Comparison of ENCODE assay signal across 1 cellular context in the genomic region with DNA sequence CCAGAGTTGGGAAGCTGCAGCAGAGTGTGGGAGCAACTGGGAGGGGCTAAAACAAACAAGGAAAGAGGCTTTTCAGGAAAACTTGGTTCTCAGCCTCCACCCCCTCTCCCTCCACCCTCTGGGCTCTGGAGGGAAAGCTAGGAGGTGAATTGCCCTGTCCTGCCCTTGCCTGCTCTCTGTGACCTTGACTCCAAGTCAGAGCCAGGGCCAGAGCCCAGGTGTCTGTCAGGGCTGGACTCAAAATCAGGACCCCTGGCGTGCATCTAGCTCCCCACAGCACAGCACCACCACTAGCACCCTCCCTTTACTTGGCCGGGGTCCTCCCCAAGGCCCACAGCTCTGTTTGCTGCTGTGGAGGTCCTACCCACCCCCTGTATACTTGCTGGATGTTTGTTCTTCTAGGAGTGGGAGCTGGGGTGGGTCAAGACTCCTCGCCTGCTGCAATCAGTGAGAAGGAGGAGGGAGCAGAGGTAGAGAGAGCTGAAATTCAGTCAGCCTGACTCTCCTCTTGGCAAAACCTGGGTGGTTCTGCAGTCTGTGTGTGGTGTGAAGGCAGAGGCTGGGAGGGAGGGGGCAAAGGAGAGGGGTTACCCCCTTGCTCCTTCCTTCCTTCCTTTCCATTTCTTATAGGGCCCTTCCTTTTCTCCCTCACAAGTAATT.
TF ChIP-seq lines count a peak whose summit lies in the region.

No MANE protein-coding gene starts in this region.

TF ChIP-seq in HepG2, 621 proteins besides CTCF, POLR2A, EP300 and RAD21 (continued from another document and continues in another):
- TF ChIP-seq PATZ1 (CRISPR knock-in tag; IDR thresholded peaks at IDR 0.05) (peak; percentile 66), RBFOX2 (IDR thresholded peaks at IDR 0.05; ENCODE audit: low read depth, low read length) (no peak), SALL1 (CRISPR knock-in tag; IDR thresholded peaks at IDR 0.05) (0 out of 2 replicates have a peak, but pooled peaks have one; percentile 36), BCL6 (CRISPR knock-in tag; IDR thresholded peaks at IDR 0.05) (peak; percentile 98), ZBTB7B (CRISPR knock-in tag; IDR thresholded peaks at IDR 0.05) (0 out of 2 replicates have a peak, but pooled peaks have one; percentile 19), ELK4 (CRISPR knock-in tag; IDR thresholded peaks at IDR 0.05; ENCODE audit: borderline replicate concordance) (no peak), ATF6 (CRISPR knock-in tag; conservative IDR thresholded peaks at IDR 0.05) (no peak), PTBP1 (IDR thresholded peaks at IDR 0.05; ENCODE audit: low read depth, low read length, poor library complexity, severe bottlenecking) (no peak), FOSL2 (CRISPR knock-in tag; IDR thresholded peaks at IDR 0.05) (peak; percentile 53; the same call in 1 of the 2 replicates), MIXL1 (CRISPR knock-in tag; IDR thresholded peaks at IDR 0.05) (no peak), ZNF670 (CRISPR knock-in tag; IDR thresholded peaks at IDR 0.05; ENCODE audit: borderline replicate concordance) (no peak), SAFB2 (CRISPR knock-in tag; IDR thresholded peaks at IDR 0.05; ENCODE audit: borderline replicate concordance, low read depth) (no peak), U2AF2 (IDR thresholded peaks at IDR 0.05; ENCODE audit: low read depth, low read length) (no peak), ZFX (CRISPR knock-in tag; IDR thresholded peaks at IDR 0.05; ENCODE audit: low read depth) (no peak), SOX5 (CRISPR knock-in tag; IDR thresholded peaks at IDR 0.05; ENCODE audit: borderline replicate concordance) (peak; percentile 8; the same call in 1 of the 2 replicates), ZNF580 (CRISPR knock-in tag; IDR thresholded peaks at IDR 0.05; ENCODE audit: borderline replicate concordance, low read depth) (0 out of 2 replicates have a peak, but pooled peaks have one; percentile 37), PPARG (CRISPR knock-in tag; conservative IDR thresholded peaks at IDR 0.05) (peak; percentile 46; the same call in 1 of the 2 replicates), ZNF350 (CRISPR knock-in tag; IDR thresholded peaks at IDR 0.05; ENCODE audit: borderline replicate concordance, low read depth) (peak; percentile 22; the same call in 1 of the 2 replicates), ZNF615 (CRISPR knock-in tag; IDR thresholded peaks at IDR 0.05; ENCODE audit: borderline replicate concordance) (no peak), GLMP (CRISPR knock-in tag; IDR thresholded peaks at IDR 0.05; ENCODE audit: borderline replicate concordance) (no peak), CCAR2 (optimal IDR thresholded peaks at IDR 0.05; ENCODE audit: low read depth, low read length) (no peak), BATF2 (CRISPR knock-in tag; IDR thresholded peaks at IDR 0.05) (peak; percentile 29; the same call in 1 of the 2 replicates), ZNF30 (CRISPR knock-in tag; IDR thresholded peaks at IDR 0.05) (no peak), NR2F2 (IDR thresholded peaks at IDR 0.05; ENCODE audit: borderline replicate concordance, low read depth) (no peak), ZBTB26 (CRISPR knock-in tag; IDR thresholded peaks at IDR 0.05; ENCODE audit: borderline replicate concordance) (peak; percentile 67), ZSCAN21 (CRISPR knock-in tag; IDR thresholded peaks at IDR 0.05; ENCODE audit: borderline replicate concordance) (no peak), HNRNPK (IDR thresholded peaks at IDR 0.05; ENCODE audit: low read depth, low read length, poor library complexity, severe bottlenecking) (no peak), NFE2 (CRISPR knock-in tag; IDR thresholded peaks at IDR 0.05) (no peak), ZNF331 (CRISPR knock-in tag; IDR thresholded peaks at IDR 0.05) (0 out of 2 replicates have a peak, but pooled peaks have one; percentile 36), KLF16 (CRISPR knock-in tag; IDR thresholded peaks at IDR 0.05) (0 out of 4 replicates have a peak, but pooled peaks of 1 of the 2 experiments have one; percentile 36)
- TF ChIP-seq, protein P1, sequence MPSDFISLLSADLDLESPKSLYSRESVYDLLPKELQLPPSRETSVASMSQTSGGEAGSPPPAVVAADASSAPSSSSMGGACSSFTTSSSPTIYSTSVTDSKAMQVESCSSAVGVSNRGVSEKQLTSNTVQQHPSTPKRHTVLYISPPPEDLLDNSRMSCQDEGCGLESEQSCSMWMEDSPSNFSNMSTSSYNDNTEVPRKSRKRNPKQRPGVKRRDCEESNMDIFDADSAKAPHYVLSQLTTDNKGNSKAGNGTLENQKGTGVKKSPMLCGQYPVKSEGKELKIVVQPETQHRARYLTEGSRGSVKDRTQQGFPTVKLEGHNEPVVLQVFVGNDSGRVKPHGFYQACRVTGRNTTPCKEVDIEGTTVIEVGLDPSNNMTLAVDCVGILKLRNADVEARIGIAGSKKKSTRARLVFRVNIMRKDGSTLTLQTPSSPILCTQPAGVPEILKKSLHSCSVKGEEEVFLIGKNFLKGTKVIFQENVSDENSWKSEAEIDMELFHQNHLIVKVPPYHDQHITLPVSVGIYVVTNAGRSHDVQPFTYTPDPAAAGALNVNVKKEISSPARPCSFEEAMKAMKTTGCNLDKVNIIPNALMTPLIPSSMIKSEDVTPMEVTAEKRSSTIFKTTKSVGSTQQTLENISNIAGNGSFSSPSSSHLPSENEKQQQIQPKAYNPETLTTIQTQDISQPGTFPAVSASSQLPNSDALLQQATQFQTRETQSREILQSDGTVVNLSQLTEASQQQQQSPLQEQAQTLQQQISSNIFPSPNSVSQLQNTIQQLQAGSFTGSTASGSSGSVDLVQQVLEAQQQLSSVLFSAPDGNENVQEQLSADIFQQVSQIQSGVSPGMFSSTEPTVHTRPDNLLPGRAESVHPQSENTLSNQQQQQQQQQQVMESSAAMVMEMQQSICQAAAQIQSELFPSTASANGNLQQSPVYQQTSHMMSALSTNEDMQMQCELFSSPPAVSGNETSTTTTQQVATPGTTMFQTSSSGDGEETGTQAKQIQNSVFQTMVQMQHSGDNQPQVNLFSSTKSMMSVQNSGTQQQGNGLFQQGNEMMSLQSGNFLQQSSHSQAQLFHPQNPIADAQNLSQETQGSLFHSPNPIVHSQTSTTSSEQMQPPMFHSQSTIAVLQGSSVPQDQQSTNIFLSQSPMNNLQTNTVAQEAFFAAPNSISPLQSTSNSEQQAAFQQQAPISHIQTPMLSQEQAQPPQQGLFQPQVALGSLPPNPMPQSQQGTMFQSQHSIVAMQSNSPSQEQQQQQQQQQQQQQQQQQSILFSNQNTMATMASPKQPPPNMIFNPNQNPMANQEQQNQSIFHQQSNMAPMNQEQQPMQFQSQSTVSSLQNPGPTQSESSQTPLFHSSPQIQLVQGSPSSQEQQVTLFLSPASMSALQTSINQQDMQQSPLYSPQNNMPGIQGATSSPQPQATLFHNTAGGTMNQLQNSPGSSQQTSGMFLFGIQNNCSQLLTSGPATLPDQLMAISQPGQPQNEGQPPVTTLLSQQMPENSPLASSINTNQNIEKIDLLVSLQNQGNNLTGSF (CRISPR knock-in tag; IDR thresholded peaks at IDR 0.05) = no peak
- TF ChIP-seq, protein P2, sequence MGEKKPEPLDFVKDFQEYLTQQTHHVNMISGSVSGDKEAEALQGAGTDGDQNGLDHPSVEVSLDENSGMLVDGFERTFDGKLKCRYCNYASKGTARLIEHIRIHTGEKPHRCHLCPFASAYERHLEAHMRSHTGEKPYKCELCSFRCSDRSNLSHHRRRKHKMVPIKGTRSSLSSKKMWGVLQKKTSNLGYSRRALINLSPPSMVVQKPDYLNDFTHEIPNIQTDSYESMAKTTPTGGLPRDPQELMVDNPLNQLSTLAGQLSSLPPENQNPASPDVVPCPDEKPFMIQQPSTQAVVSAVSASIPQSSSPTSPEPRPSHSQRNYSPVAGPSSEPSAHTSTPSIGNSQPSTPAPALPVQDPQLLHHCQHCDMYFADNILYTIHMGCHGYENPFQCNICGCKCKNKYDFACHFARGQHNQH (CRISPR knock-in tag; IDR thresholded peaks at IDR 0.05) = peak; percentile 44; the same call in 1 of the 2 replicates
- TF ChIP-seq, protein P3, sequence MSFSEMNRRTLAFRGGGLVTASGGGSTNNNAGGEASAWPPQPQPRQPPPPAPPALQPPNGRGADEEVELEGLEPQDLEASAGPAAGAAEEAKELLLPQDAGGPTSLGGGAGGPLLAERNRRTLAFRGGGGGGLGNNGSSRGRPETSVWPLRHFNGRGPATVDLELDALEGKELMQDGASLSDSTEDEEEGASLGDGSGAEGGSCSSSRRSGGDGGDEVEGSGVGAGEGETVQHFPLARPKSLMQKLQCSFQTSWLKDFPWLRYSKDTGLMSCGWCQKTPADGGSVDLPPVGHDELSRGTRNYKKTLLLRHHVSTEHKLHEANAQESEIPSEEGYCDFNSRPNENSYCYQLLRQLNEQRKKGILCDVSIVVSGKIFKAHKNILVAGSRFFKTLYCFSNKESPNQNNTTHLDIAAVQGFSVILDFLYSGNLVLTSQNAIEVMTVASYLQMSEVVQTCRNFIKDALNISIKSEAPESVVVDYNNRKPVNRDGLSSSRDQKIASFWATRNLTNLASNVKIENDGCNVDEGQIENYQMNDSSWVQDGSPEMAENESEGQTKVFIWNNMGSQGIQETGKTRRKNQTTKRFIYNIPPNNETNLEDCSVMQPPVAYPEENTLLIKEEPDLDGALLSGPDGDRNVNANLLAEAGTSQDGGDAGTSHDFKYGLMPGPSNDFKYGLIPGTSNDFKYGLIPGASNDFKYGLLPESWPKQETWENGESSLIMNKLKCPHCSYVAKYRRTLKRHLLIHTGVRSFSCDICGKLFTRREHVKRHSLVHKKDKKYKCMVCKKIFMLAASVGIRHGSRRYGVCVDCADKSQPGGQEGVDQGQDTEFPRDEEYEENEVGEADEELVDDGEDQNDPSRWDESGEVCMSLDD (CRISPR knock-in tag; IDR thresholded peaks at IDR 0.05; ENCODE audit: borderline replicate concordance) = no peak
- TF ChIP-seq, protein P4, sequence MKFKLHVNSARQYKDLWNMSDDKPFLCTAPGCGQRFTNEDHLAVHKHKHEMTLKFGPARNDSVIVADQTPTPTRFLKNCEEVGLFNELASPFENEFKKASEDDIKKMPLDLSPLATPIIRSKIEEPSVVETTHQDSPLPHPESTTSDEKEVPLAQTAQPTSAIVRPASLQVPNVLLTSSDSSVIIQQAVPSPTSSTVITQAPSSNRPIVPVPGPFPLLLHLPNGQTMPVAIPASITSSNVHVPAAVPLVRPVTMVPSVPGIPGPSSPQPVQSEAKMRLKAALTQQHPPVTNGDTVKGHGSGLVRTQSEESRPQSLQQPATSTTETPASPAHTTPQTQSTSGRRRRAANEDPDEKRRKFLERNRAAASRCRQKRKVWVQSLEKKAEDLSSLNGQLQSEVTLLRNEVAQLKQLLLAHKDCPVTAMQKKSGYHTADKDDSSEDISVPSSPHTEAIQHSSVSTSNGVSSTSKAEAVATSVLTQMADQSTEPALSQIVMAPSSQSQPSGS (CRISPR knock-in tag; IDR thresholded peaks at IDR 0.05) = peak; percentile 47; the same call in 1 of the 2 replicates
